In the genomic region with DNA sequence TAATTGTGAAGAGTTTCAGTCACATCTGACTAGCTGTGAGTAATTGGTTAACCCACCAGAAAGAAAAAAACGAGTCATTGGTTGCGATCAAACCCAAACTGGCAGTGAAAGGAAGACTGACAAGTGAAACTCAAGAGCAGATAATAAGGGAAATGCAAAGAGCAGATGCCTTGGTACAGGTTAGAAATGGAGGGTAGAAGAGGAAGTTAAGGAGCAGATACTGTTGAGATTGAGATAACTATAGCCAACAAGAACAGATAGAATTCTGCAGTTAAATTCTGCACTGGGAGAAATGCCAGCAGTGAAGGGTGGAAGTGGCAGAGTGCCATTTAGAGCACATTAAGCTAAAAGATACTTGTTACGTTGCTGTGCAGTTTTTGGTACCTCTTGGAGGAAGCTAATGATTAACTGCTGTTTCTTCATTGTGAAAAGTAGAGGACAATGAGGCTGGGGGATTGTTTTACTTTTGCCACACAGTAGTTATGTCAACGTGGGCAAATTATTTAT, we compare ENCODE assay signal across 8 cellular contexts.
DNase-seq lines count a peak whose midpoint lies in the region; ATAC-seq and TF ChIP-seq lines count a peak whose summit lies in the region.

No MANE protein-coding gene starts in this region.

- H3K36me3 ChIP-seq in upper lobe of right lung, result peaks cover 17% of the 10 kb centered on the region

- H3K27me3 ChIP-seq in upper lobe of right lung, result no peaks in the 10 kb centered on the region

- H3K27ac ChIP-seq in upper lobe of right lung, result no peak overlapping the region

- peak; percentile 66 for DNase-seq in GM10248 (ENCODE audit: extremely low spot score)
- DNase-seq in RPMI7951 (ENCODE audit: low read depth), result peak; percentile 26
- DNase-seq in foreskin fibroblast, result peak; percentile 4 to 48
- DNase-seq in upper lobe of right lung, result no peak
- no peak for DNase-seq in epidermal melanocyte (ENCODE audit: insufficient read length, low spot score)
- no peak for DNase-seq in NCI-H128 (lab: John Stamatoyannopoulos, UW; ENCODE audit: unreplicated experiment)

- peaks cover 8% of the 10 kb centered on the region for H3K4me1 ChIP-seq in upper lobe of right lung

- H3K4me3 ChIP-seq in foreskin fibroblast (ENCODE audit: low read depth in 1 of 2, low read length in 2 of 2) (no peak overlapping the region), upper lobe of right lung (no peak overlapping the region)

- POLR2A ChIA-PET in GM10248 (lab: Yijun Ruan, JAX), result no interaction called here

- TF ChIP-seq CTCF in GM10248 (IDR thresholded peaks at IDR 0.05; ENCODE audit: control extremely low read depth, extremely low read depth, low read depth, missing control alignments), result no peak
- TF ChIP-seq CTCF in foreskin fibroblast (IDR thresholded peaks at IDR 0.05; ENCODE audit: low read depth, low read length), result no peak
- TF ChIP-seq CTCF in upper lobe of right lung (IDR thresholded peaks at IDR 0.05), result no peak

- ATAC-seq in GM19467 (IDR thresholded peaks at IDR 0.05; ENCODE audit: unreplicated experiment) (peak; percentile 91), HG03439 (IDR thresholded peaks at IDR 0.05; ENCODE audit: unreplicated experiment) (peak; percentile 73), upper lobe of right lung (peak; percentile 33)

- intact Hi-C loops in upper lobe of right lung (cut with DNase I), result no loop called here

- H3K9me3 ChIP-seq in upper lobe of right lung, result no peaks in the 10 kb centered on the region

- CTCF ChIA-PET in GM10248 (lab: Yijun Ruan, JAX), result interaction anchor here (1.7 to 3.4 kb wide), 3 partner anchors 12 to 120 kb away, joined by 5 to 12 read pairs (median 7); no protein-coding TSS in a partner anchor

Comparison
In these comparisons a context has a peak if more than half of its experiments do, and no peak if none do; other contexts are left out.
1. DNase-seq: peak in GM10248 (single experiment), RPMI7951 (single experiment) and foreskin fibroblast (2 of 2); none in upper lobe of right lung (single experiment), epidermal melanocyte (single experiment) and NCI-H128 (single experiment).
2. ATAC-seq: peak in every context shown above with its lines; median percentile 91 in GM19467; 73 in HG03439; 33 in upper lobe of right lung.